17 cellular contexts compared by ENCODE assay signal in the genomic region with DNA sequence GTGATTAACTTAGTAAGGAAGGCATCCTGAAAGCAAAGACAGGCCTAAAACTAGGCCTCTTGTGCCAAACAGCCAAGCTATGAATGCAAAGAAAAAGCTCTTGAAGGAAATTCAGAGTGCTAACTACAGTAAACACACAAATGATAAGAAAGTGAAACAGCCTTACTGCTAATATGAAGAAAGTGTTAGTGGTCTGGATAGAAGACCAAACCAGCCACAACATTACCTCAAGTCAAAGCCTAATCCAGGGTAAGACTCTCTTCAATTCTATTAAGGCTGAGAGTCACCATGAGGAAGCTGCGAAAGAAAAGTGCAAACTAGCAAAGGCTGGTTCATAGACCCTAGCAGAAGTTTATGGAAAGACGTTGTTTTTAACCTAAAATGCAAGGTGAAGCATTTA.
DNase-seq lines count a peak whose midpoint lies in the region; ATAC-seq lines count a peak whose summit lies in the region.
"Had no signal": no experiment of that assay in that cellular context is flagged by ENCODE, and none has a peak within 500 bp of the region (broad histone marks: within the 10 kb centered on the region; RNA-seq: fewer than 3 reads in every experiment).

No MANE protein-coding gene starts in this region.

- ATAC-seq in GM18498 (IDR thresholded peaks at IDR 0.05; ENCODE audit: unreplicated experiment) = peak; percentile 82
- peak; percentile 70 for ATAC-seq in GM19025 (IDR thresholded peaks at IDR 0.05; ENCODE audit: low read depth, unreplicated experiment)
- peak; percentile 80 for ATAC-seq in HG02610 (IDR thresholded peaks at IDR 0.05; ENCODE audit: unreplicated experiment)
- ATAC-seq in HG03432 (IDR thresholded peaks at IDR 0.05; ENCODE audit: unreplicated experiment) = peak; percentile 77
- ATAC-seq: gastroesophageal sphincter had no signal

- no peak for DNase-seq in amniotic stem cell (lab: John Stamatoyannopoulos, UW)
- DNase-seq in DMS 273 treated with DMSO at 0.1 percent for 48 hours (lab: John Stamatoyannopoulos, UW) = no peak
- no peak for DNase-seq in NCI-H345 treated with DMSO at 0.1 percent for 48 hours (lab: John Stamatoyannopoulos, UW; ENCODE audit: unreplicated experiment)
- DNase-seq in stimulated activated naive CD4-positive, alpha-beta T cell (lab: John Stamatoyannopoulos, UW) = no peak
- DNase-seq: activated CD4-positive, alpha-beta T cell treated with anti-CD3 and anti-CD28 coated beads for 4 hours; activated T-cell treated with anti-CD3 and anti-CD28 coated beads, Interleukin-2, amount 50 U/mL, for 48 hours; adrenal gland; NCI-H1092 treated with DMSO at 0.1 percent for 48 hours; NCI-H2171; ovary; Right ventricle myocardium superior; stimulated activated naive CD4-positive, alpha-beta T cell treated with Interleukin-2 at 50 U/mL for 16 hours had no signal
